Comparison of ENCODE assay signal across 38 cellular contexts in genomic region chr1:247824023-247824422, GRCh38. TPM values are rescaled to one million over a fixed set of nuclear protein-coding genes. Genes with fewer than 3 reads are reported as not detected.
DNase-seq lines count a peak whose midpoint lies in the region; ATAC-seq lines count a peak whose summit lies in the region.
"Had no signal": no experiment of that assay in that cellular context is flagged by ENCODE, and none has a peak within 500 bp of the region (broad histone marks: within the 10 kb centered on the region; RNA-seq: fewer than 3 reads in every experiment).

TSS of gene OR14A16 (minus strand) at chr1:247824119. CDS start at chr1:247815729, 8,390 bp downstream.

- intact Hi-C loops in left colon (cut with DNase I, micrococcal nuclease) (no loop called here), head of caudate nucleus (cut with DNase I) (no loop called here)

- peak; percentile 56 for DNase-seq in NCI-H748 (lab: John Stamatoyannopoulos, UW; ENCODE audit: unreplicated experiment)
- DNase-seq in left colon: no peak
- DNase-seq in substantia nigra (lab: John Stamatoyannopoulos, UW): no peak
- no peak for DNase-seq in MV-4-11 (lab: John Stamatoyannopoulos, UW)
- DNase-seq in head of caudate nucleus: no peak
- DNase-seq: ACHN; activated CD4-positive, alpha-beta T cell treated with anti-CD3 and anti-CD28 coated beads, Interleukin-2, amount 10 ng/mL, durations not matched to agents 24 days and 14 days; activated CD8-positive, alpha-beta memory T cell treated with anti-CD3 and anti-CD28 coated beads for 24 hours; activated gamma-delta T cell; activated naive CD8-positive, alpha-beta T cell treated with anti-CD3 and anti-CD28 coated beads, Interleukin-2, amount 10 ng/mL, durations not matched to agents 7 days and 5 days; activated T-cell treated with anti-CD3 and anti-CD28 coated beads, Interleukin-2, amount 50 U/mL, for 1 hour; aorta; BE2C; CD8-positive, alpha-beta T cell; GDM1; H7; hippocampal formation; IMR-90; left lung; NCI-H1694; OCI-M1; retina; stimulated activated naive B cell treated with anti-CD40 and anti-IgM and Interleukin-4, amounts not matched to agents 10 μg/mL and 1 μg/mL and 100 μg/mL, for 72 hours; upper lobe of left lung had no signal

- no peak within 1 kb of the TSS for H3K27ac ChIP-seq in substantia nigra (ENCODE audit: low read depth, low read length, poor library complexity, severe bottlenecking)
- H3K27ac ChIP-seq: cardiac muscle cell, gastroesophageal sphincter, left lung, neural progenitor cell, parathyroid adenoma, RWPE1, SJSA1, skin epidermis, upper lobe of left lung had no signal

- peak; percentile 63 for ATAC-seq in GM18511 (IDR thresholded peaks at IDR 0.05; ENCODE audit: unreplicated experiment)
- peak; percentile 61 for ATAC-seq in HG03175 (IDR thresholded peaks at IDR 0.05; ENCODE audit: unreplicated experiment)
- ATAC-seq in left colon: peak; percentile 51
- no peak for ATAC-seq in GM19452 (IDR thresholded peaks at IDR 0.05; ENCODE audit: unreplicated experiment)
- ATAC-seq: CD8-positive, alpha-beta T cell; gastroesophageal sphincter; left lung; stimulated activated naive B cell treated with anti-CD40 and anti-IgM and Interleukin-4, amounts not matched to agents 10 μg/mL and 1 μg/mL and 100 μg/mL, for 72 hours had no signal

RNA-seq across cellular contexts. Expression of gene OR14A16, which starts in this region (rescaled TPM):
- total RNA-seq in left colon: not detected
- total RNA-seq: activated CD4-positive, alpha-beta T cell treated with anti-CD3 and anti-CD28 coated beads, Interleukin-2, amount 10 ng/mL, durations not matched to agents 24 days and 14 days; activated naive CD8-positive, alpha-beta T cell treated with anti-CD3 and anti-CD28 coated beads, Interleukin-2, amount 10 ng/mL, durations not matched to agents 7 days and 5 days; aorta; cardiac muscle cell; CD8-positive, alpha-beta T cell; fibroblast of lung; gastroesophageal sphincter; H7; IMR-90; left lung; LHCN-M2; mesenteric fat pad; myocyte; SJSA1; upper lobe of left lung had no signal

Comparison
In these comparisons a context has a peak if more than half of its experiments do, and no peak if none do; other contexts are left out.
1. Peak in ATAC-seq in left colon; RNA of the gene not detected or under 1 TPM.